14 cellular contexts compared by ENCODE assay signal in the genomic region with DNA sequence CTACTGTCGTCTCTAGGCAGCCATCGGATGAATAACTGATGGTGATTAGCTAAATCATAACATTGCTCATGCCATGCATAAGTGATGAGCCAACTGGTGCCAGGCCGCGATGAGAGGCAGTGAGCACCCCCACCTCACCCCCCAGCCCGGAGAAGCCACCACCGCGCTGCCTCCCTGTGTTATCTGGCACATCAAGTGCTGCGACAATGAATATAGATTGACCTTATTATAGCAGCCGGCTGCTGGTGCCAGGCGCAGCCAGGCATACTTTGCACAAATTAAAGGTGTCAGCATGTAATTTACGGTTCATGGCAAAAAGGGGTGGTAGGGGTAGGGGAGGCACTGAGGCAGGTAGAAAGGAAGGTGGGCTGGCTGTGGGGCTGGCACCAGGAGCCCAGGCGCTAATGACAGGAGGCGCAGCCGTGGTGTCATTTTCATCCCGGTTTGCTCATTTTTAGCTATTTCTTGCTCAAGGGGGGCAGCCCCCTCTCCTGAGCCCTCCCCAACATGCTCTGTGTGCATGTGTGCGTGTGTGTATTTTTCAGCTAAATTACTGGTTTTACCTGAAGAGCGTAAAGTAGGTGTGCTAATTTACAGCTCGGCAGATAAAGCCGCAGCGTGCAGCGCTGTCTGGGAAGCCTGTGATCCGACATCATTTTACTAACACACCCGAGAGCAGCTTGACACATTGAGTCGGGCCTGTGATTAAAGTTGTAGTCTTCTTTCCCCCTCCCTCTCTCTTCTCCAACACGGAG.
DNase-seq lines count a peak whose midpoint lies in the region; ATAC-seq and TF ChIP-seq lines count a peak whose summit lies in the region.
"Had no signal": no experiment of that assay in that cellular context is flagged by ENCODE, and none has a peak within 500 bp of the region (broad histone marks: within the 10 kb centered on the region; RNA-seq: fewer than 3 reads in every experiment).

No MANE protein-coding gene starts in this region.

- H3K9ac ChIP-seq in neural progenitor cell, result no peak overlapping the region
- H3K9ac ChIP-seq in MM.1S (ENCODE audit: low read length), result no peak overlapping the region

- no peaks in the 10 kb centered on the region for H3K9me3 Mint-ChIP-seq in neural progenitor cell
- H3K9me3 Mint-ChIP-seq: activated naive CD4-positive, alpha-beta T cell treated with anti-CD3 and anti-CD28 coated beads, Interleukin-2, amount 50 U/mL, for 72 hours; CD4-positive, CD25-positive, alpha-beta regulatory T cell; naive B cell had no signal

- peaks cover 9% of the 10 kb centered on the region for H3K27me3 Mint-ChIP-seq in neural progenitor cell (ENCODE audit: insufficient read depth, low read depth)

- peak overlapping the region; percentile 46 for H3K27ac Mint-ChIP-seq in neural progenitor cell

- H3K4me1 Mint-ChIP-seq in neural progenitor cell, result peaks cover 23% of the 10 kb centered on the region

- CTCF ChIA-PET in GM10248 (lab: Yijun Ruan, JAX), result interaction anchor here (2.4 kb wide), 1 partner anchor 64 kb away, joined by 7 read pairs; no protein-coding TSS in a partner anchor

- ATAC-seq in HG03378 (IDR thresholded peaks at IDR 0.05; ENCODE audit: unreplicated experiment) (no peak), esophagus mucosa (no peak), GM18511 (IDR thresholded peaks at IDR 0.05; ENCODE audit: unreplicated experiment) (no peak)
- ATAC-seq: activated naive CD4-positive, alpha-beta T cell treated with anti-CD3 and anti-CD28 coated beads, Interleukin-2, amount 50 U/mL, for 72 hours had no signal

- POLR2A ChIA-PET in GM10248 (lab: Yijun Ruan, JAX), result no interaction called here

- H2AFZ ChIP-seq in neural progenitor cell (replicated peaks) (no peak overlapping the region), MM.1S (ENCODE audit: low read length) (no peak overlapping the region)

- H3K27ac ChIP-seq in neural progenitor cell (no peak overlapping the region), MM.1S (ENCODE audit: low read length) (no peak overlapping the region)
- H3K27ac ChIP-seq: RWPE1 had no signal

- peak overlapping the region; percentile 9 for H3K4me3 Mint-ChIP-seq in neural progenitor cell
- H3K4me3 Mint-ChIP-seq: CD4-positive, CD25-positive, alpha-beta regulatory T cell had no signal

- DNase-seq in GM10248 (ENCODE audit: extremely low spot score), result peak; percentile 6
- peak; percentile 94 for DNase-seq in NCI-H2081 treated with DMSO at 0.1 percent for 48 hours (lab: John Stamatoyannopoulos, UW)
- peak; percentile 43 for DNase-seq in astrocyte of the hippocampus (ENCODE audit: low read depth, low spot score)
- DNase-seq in neural progenitor cell (ENCODE audit: low spot score), result no peak
- DNase-seq in MM.1S, result no peak
- DNase-seq: CD4-positive, CD25-positive, alpha-beta regulatory T cell; naive B cell; NCI-H2029 treated with DMSO at 0.1 percent for 48 hours; T1000 had no signal

- TF ChIP-seq CTCF in GM10248 (IDR thresholded peaks at IDR 0.05; ENCODE audit: control extremely low read depth, extremely low read depth, low read depth, missing control alignments) (no peak), neural progenitor cell (IDR thresholded peaks at IDR 0.05) (no peak), MM.1S (IDR thresholded peaks at IDR 0.05; ENCODE audit: low read length) (no peak)

- H3K36me3 Mint-ChIP-seq in neural progenitor cell, result no peaks in the 10 kb centered on the region
- H3K36me3 Mint-ChIP-seq: activated naive CD4-positive, alpha-beta T cell treated with anti-CD3 and anti-CD28 coated beads, Interleukin-2, amount 50 U/mL, for 72 hours; CD4-positive, CD25-positive, alpha-beta regulatory T cell; naive B cell had no signal

- no peaks in the 10 kb centered on the region for H3K9me3 ChIP-seq in neural progenitor cell (ENCODE audit: low read depth)
- H3K9me3 ChIP-seq in MM.1S (replicated peaks; ENCODE audit: insufficient read depth, low read length), result no peaks in the 10 kb centered on the region

- H3K4me2 ChIP-seq in neural progenitor cell (no peak overlapping the region), MM.1S (ENCODE audit: low read depth, low read length) (no peak overlapping the region)

- H3K4me3 ChIP-seq in neural progenitor cell, result no peak overlapping the region
- no peak overlapping the region for H3K4me3 ChIP-seq in MM.1S (ENCODE audit: low read length)

- no peaks in the 10 kb centered on the region for H3F3A ChIP-seq in neural progenitor cell (ENCODE audit: low read depth)
- H3F3A ChIP-seq in MM.1S (ENCODE audit: insufficient read depth, low read length), result peaks cover 29% of the 10 kb centered on the region

- no peaks in the 10 kb centered on the region for H3K27me3 ChIP-seq in neural progenitor cell
- no peaks in the 10 kb centered on the region for H3K27me3 ChIP-seq in MM.1S (replicated peaks; ENCODE audit: insufficient read depth, low read length)

- H3K36me3 ChIP-seq in neural progenitor cell (no peaks in the 10 kb centered on the region), MM.1S (replicated peaks; ENCODE audit: insufficient read depth, low read length) (no peaks in the 10 kb centered on the region)

- H3K4me1 ChIP-seq in neural progenitor cell (peaks cover 10% of the 10 kb centered on the region), MM.1S (ENCODE audit: low read length) (peaks cover 35% of the 10 kb centered on the region)

- H4K20me1 ChIP-seq in neural progenitor cell (ENCODE audit: low read depth) (no peaks in the 10 kb centered on the region), MM.1S (ENCODE audit: insufficient read depth, low read length) (no peaks in the 10 kb centered on the region)

- H3K9me2 ChIP-seq in MM.1S (replicated peaks; ENCODE audit: insufficient read depth, low read length), result no peaks in the 10 kb centered on the region

- H3K79me2 ChIP-seq in neural progenitor cell (ENCODE audit: low read depth), result no peaks in the 10 kb centered on the region
- H3K79me2 ChIP-seq in MM.1S (ENCODE audit: low read length), result no peaks in the 10 kb centered on the region

Comparison
In these comparisons a context has a peak if more than half of its experiments do, and no peak if none do; other contexts are left out.
1. DNase-seq: peak in GM10248 (single experiment), NCI-H2081 treated with DMSO at 0.1 percent for 48 hours (single experiment) and astrocyte of the hippocampus (single experiment); none in neural progenitor cell (single experiment) and MM.1S (single experiment).